Comparison of ENCODE assay signal across 1 cellular context in genomic region chr12:64625243-64626077, GRCh38.
TF ChIP-seq lines count a peak whose summit lies in the region.

No MANE protein-coding gene starts in this region.

TF ChIP-seq in K562, 482 proteins besides CTCF, POLR2A, EP300 and RAD21 (continued from another document and continues in another):
- no peak for TF ChIP-seq ZNF512 (tag; IDR thresholded peaks at IDR 0.05)
- TF ChIP-seq PHF21A (IDR thresholded peaks at IDR 0.05; ENCODE audit: borderline replicate concordance, low read depth), result no peak
- TF ChIP-seq HES1 (IDR thresholded peaks at IDR 0.05; ENCODE audit: low read depth), result peak; percentile 70; the same call in 1 of the 2 replicates
- no peak for TF ChIP-seq GTF2A2 (tag; IDR thresholded peaks at IDR 0.05)
- TF ChIP-seq ZFX (CRISPR knock-in tag; IDR thresholded peaks at IDR 0.05), result peak; percentile 81
- TF ChIP-seq ZBTB43 (CRISPR knock-in tag; IDR thresholded peaks at IDR 0.05), result no peak
- peak; percentile 9 to 65; a peak in 2 of 4 replicates for TF ChIP-seq TEAD1 (CRISPR knock-in tag; IDR thresholded peaks at IDR 0.05)
- 0 out of 2 replicates have a peak, but pooled peaks have one; percentile 15 for TF ChIP-seq NFIC (IDR thresholded peaks at IDR 0.05)
- TF ChIP-seq TEAD2 (tag; IDR thresholded peaks at IDR 0.05), result no peak
- no peak for TF ChIP-seq CHD1 (IDR thresholded peaks at IDR 0.05; ENCODE audit: low read length)
- TF ChIP-seq HNRNPL (IDR thresholded peaks at IDR 0.05; ENCODE audit: low read depth, low read length), result no peak
- TF ChIP-seq, protein P1, sequence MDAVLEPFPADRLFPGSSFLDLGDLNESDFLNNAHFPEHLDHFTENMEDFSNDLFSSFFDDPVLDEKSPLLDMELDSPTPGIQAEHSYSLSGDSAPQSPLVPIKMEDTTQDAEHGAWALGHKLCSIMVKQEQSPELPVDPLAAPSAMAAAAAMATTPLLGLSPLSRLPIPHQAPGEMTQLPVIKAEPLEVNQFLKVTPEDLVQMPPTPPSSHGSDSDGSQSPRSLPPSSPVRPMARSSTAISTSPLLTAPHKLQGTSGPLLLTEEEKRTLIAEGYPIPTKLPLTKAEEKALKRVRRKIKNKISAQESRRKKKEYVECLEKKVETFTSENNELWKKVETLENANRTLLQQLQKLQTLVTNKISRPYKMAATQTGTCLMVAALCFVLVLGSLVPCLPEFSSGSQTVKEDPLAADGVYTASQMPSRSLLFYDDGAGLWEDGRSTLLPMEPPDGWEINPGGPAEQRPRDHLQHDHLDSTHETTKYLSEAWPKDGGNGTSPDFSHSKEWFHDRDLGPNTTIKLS (IDR thresholded peaks at IDR 0.05; ENCODE audit: borderline replicate concordance, low read depth), result peak; percentile 38; the same call in 1 of the 2 replicates
- TF ChIP-seq, protein P2, sequence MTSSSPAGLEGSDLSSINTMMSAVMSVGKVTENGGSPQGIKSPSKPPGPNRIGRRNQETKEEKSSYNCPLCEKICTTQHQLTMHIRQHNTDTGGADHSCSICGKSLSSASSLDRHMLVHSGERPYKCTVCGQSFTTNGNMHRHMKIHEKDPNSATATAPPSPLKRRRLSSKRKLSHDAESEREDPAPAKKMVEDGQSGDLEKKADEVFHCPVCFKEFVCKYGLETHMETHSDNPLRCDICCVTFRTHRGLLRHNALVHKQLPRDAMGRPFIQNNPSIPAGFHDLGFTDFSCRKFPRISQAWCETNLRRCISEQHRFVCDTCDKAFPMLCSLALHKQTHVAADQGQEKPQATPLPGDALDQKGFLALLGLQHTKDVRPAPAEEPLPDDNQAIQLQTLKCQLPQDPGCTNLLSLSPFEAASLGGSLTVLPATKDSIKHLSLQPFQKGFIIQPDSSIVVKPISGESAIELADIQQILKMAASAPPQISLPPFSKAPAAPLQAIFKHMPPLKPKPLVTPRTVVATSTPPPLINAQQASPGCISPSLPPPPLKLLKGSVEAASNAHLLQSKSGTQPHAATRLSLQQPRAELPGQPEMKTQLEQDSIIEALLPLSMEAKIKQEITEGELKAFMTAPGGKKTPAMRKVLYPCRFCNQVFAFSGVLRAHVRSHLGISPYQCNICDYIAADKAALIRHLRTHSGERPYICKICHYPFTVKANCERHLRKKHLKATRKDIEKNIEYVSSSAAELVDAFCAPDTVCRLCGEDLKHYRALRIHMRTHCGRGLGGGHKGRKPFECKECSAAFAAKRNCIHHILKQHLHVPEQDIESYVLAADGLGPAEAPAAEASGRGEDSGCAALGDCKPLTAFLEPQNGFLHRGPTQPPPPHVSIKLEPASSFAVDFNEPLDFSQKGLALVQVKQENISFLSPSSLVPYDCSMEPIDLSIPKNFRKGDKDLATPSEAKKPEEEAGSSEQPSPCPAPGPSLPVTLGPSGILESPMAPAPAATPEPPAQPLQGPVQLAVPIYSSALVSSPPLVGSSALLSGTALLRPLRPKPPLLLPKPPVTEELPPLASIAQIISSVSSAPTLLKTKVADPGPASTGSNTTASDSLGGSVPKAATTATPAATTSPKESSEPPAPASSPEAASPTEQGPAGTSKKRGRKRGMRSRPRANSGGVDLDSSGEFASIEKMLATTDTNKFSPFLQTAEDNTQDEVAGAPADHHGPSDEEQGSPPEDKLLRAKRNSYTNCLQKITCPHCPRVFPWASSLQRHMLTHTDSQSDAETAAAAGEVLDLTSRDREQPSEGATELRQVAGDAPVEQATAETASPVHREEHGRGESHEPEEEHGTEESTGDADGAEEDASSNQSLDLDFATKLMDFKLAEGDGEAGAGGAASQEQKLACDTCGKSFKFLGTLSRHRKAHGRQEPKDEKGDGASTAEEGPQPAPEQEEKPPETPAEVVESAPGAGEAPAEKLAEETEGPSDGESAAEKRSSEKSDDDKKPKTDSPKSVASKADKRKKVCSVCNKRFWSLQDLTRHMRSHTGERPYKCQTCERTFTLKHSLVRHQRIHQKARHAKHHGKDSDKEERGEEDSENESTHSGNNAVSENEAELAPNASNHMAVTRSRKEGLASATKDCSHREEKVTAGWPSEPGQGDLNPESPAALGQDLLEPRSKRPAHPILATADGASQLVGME (CRISPR knock-in tag; IDR thresholded peaks at IDR 0.05), result no peak
- no peak for TF ChIP-seq ATF4 (CRISPR knock-in tag; IDR thresholded peaks at IDR 0.05)
- 0 out of 2 replicates have a peak, but pooled peaks have one; percentile 32 for TF ChIP-seq MTA3 (IDR thresholded peaks at IDR 0.05; ENCODE audit: borderline replicate concordance)
- peak; percentile 46 for TF ChIP-seq SMAD4 (CRISPR knock-in tag; conservative IDR thresholded peaks at IDR 0.05)
- no peak for TF ChIP-seq KLF6 (CRISPR knock-in tag; IDR thresholded peaks at IDR 0.05; ENCODE audit: borderline replicate concordance)
- TF ChIP-seq BRD4 (IDR thresholded peaks at IDR 0.05), result peak; percentile 81
- no peak for TF ChIP-seq ZNF77 (CRISPR knock-in tag; IDR thresholded peaks at IDR 0.05)
- peak; percentile 66; the same call in 1 of the 2 replicates for TF ChIP-seq HDAC2 (IDR thresholded peaks at IDR 0.05)
- TF ChIP-seq MTA1 (IDR thresholded peaks at IDR 0.05; ENCODE audit: borderline replicate concordance), result 0 out of 2 replicates have a peak, but pooled peaks have one; percentile 44
- TF ChIP-seq, protein P3, sequence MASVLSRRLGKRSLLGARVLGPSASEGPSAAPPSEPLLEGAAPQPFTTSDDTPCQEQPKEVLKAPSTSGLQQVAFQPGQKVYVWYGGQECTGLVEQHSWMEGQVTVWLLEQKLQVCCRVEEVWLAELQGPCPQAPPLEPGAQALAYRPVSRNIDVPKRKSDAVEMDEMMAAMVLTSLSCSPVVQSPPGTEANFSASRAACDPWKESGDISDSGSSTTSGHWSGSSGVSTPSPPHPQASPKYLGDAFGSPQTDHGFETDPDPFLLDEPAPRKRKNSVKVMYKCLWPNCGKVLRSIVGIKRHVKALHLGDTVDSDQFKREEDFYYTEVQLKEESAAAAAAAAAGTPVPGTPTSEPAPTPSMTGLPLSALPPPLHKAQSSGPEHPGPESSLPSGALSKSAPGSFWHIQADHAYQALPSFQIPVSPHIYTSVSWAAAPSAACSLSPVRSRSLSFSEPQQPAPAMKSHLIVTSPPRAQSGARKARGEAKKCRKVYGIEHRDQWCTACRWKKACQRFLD (CRISPR knock-in tag; IDR thresholded peaks at IDR 0.05), result peak; percentile 64; the same call in 1 of the 2 replicates
- no peak for TF ChIP-seq HDAC8 (tag; IDR thresholded peaks at IDR 0.05)
- no peak for TF ChIP-seq GTF2F1 (IDR thresholded peaks at IDR 0.05; ENCODE audit: low read depth, low read length)
- 0 out of 2 replicates have a peak, but pooled peaks have one; percentile 23 for TF ChIP-seq RBFOX2 (IDR thresholded peaks at IDR 0.05; ENCODE audit: low read depth, low read length)
- TF ChIP-seq ZNF184 (CRISPR knock-in tag; IDR thresholded peaks at IDR 0.05), result no peak
- 0 out of 2 replicates have a peak, but pooled peaks have one; percentile 46 for TF ChIP-seq OTX1 (CRISPR knock-in tag; IDR thresholded peaks at IDR 0.05)
- TF ChIP-seq TRIM28 (IDR thresholded peaks at IDR 0.05), result no peak
- TF ChIP-seq, protein P4, sequence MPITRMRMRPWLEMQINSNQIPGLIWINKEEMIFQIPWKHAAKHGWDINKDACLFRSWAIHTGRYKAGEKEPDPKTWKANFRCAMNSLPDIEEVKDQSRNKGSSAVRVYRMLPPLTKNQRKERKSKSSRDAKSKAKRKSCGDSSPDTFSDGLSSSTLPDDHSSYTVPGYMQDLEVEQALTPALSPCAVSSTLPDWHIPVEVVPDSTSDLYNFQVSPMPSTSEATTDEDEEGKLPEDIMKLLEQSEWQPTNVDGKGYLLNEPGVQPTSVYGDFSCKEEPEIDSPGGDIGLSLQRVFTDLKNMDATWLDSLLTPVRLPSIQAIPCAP (CRISPR knock-in tag; IDR thresholded peaks at IDR 0.05; ENCODE audit: borderline replicate concordance), result no peak
- TF ChIP-seq, protein P5, sequence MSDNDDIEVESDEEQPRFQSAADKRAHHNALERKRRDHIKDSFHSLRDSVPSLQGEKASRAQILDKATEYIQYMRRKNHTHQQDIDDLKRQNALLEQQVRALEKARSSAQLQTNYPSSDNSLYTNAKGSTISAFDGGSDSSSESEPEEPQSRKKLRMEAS (CRISPR knock-in tag; IDR thresholded peaks at IDR 0.05), result no peak
- peak; percentile 70; the same call in 1 of the 2 replicates for TF ChIP-seq RAD51 (IDR thresholded peaks at IDR 0.05; ENCODE audit: borderline replicate concordance, low read depth)
- peak; percentile 88 for TF ChIP-seq GATA2 (CRISPR knock-in tag; IDR thresholded peaks at IDR 0.05)
- TF ChIP-seq EGR1 (conservative IDR thresholded peaks at IDR 0.05), result peak; percentile 60
- TF ChIP-seq, protein P6, sequence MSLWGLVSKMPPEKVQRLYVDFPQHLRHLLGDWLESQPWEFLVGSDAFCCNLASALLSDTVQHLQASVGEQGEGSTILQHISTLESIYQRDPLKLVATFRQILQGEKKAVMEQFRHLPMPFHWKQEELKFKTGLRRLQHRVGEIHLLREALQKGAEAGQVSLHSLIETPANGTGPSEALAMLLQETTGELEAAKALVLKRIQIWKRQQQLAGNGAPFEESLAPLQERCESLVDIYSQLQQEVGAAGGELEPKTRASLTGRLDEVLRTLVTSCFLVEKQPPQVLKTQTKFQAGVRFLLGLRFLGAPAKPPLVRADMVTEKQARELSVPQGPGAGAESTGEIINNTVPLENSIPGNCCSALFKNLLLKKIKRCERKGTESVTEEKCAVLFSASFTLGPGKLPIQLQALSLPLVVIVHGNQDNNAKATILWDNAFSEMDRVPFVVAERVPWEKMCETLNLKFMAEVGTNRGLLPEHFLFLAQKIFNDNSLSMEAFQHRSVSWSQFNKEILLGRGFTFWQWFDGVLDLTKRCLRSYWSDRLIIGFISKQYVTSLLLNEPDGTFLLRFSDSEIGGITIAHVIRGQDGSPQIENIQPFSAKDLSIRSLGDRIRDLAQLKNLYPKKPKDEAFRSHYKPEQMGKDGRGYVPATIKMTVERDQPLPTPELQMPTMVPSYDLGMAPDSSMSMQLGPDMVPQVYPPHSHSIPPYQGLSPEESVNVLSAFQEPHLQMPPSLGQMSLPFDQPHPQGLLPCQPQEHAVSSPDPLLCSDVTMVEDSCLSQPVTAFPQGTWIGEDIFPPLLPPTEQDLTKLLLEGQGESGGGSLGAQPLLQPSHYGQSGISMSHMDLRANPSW (CRISPR knock-in tag; IDR thresholded peaks at IDR 0.05), result no peak
- TF ChIP-seq, protein P7, sequence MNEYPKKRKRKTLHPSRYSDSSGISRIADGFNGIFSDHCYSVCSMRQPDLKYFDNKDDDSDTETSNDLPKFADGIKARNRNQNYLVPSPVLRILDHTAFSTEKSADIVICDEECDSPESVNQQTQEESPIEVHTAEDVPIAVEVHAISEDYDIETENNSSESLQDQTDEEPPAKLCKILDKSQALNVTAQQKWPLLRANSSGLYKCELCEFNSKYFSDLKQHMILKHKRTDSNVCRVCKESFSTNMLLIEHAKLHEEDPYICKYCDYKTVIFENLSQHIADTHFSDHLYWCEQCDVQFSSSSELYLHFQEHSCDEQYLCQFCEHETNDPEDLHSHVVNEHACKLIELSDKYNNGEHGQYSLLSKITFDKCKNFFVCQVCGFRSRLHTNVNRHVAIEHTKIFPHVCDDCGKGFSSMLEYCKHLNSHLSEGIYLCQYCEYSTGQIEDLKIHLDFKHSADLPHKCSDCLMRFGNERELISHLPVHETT (CRISPR knock-in tag; conservative IDR thresholded peaks at IDR 0.05 in 1 of 2, IDR thresholded peaks at IDR 0.05 in 1 of 2), result peak in 1 of 2 experiments; percentile 82; a peak in 2 of 4 replicates
- peak; percentile 64; the same call in 1 of the 2 replicates for TF ChIP-seq ZNF589 (CRISPR knock-in tag; IDR thresholded peaks at IDR 0.05; ENCODE audit: low read depth)
- TF ChIP-seq KAT7 (CRISPR knock-in tag; IDR thresholded peaks at IDR 0.05; ENCODE audit: borderline replicate concordance), result no peak
- TF ChIP-seq CREM (IDR thresholded peaks at IDR 0.05; ENCODE audit: low read depth), result no peak
- no peak for TF ChIP-seq STAT5B (CRISPR knock-in tag; IDR thresholded peaks at IDR 0.05)
- TF ChIP-seq VEZF1 (CRISPR knock-in tag; IDR thresholded peaks at IDR 0.05), result peak; percentile 52
- TF ChIP-seq TEAD4 (IDR thresholded peaks at IDR 0.05; ENCODE audit: low read length), result peak; percentile 37; the same call in 1 of the 2 replicates
- no peak for TF ChIP-seq TEAD4 (CRISPR knock-in tag; IDR thresholded peaks at IDR 0.05; ENCODE audit: borderline replicate concordance)
